8 cellular contexts compared by ENCODE assay signal in genomic region chr11:60887531-60887930, GRCh38. TPM values are rescaled to one million over a fixed set of nuclear protein-coding genes. Genes with fewer than 3 reads are reported as not detected.
DNase-seq lines count a peak whose midpoint lies in the region; ATAC-seq and TF ChIP-seq lines count a peak whose summit lies in the region.

No MANE protein-coding gene starts in this region.

- H3K79me1 ChIP-seq in mesenchymal stem cell (replicated peaks; ENCODE audit: low read length, poor library complexity, severe bottlenecking), result peaks cover 2% of the 10 kb centered on the region

- no peak overlapping the region for H2BK120ac ChIP-seq in mesenchymal stem cell (ENCODE audit: low read depth, low read length)

- no peak for ATAC-seq in HG03378 (IDR thresholded peaks at IDR 0.05; ENCODE audit: unreplicated experiment)
- no peak for ATAC-seq in HG02870 (IDR thresholded peaks at IDR 0.05; ENCODE audit: unreplicated experiment)

- H2BK5ac ChIP-seq in mesenchymal stem cell (ENCODE audit: low read depth, low read length, poor library complexity, severe bottlenecking), result no peak overlapping the region

- no peak overlapping the region for H3K9ac ChIP-seq in mesenchymal stem cell (ENCODE audit: low read length)

- H3K4me1 ChIP-seq in mesenchymal stem cell (ENCODE audit: control insufficient read depth, insufficient read depth, low read depth, low read length), result peaks cover 4% of the 10 kb centered on the region

- no peak overlapping the region for H3K4ac ChIP-seq in mesenchymal stem cell (ENCODE audit: low read depth in 1 of 2, low read length in 2 of 2)

- no peak overlapping the region for H2BK15ac ChIP-seq in mesenchymal stem cell (ENCODE audit: low read depth, poor library complexity, severe bottlenecking)

- no peak overlapping the region for H3K4me3 Mint-ChIP-seq in chondrocyte (ENCODE audit: unreplicated experiment)

- no peaks in the 10 kb centered on the region for H3K9me3 ChIP-seq in mesenchymal stem cell (ENCODE audit: control insufficient read depth, low read length)

- H3K4me3 ChIP-seq in mesenchymal stem cell (ENCODE audit: insufficient read depth in 1 of 2, low read depth in 1 of 2, low read length in 2 of 2), result no peak overlapping the region

- H3K14ac ChIP-seq in mesenchymal stem cell (ENCODE audit: low read length in 2 of 2), result no peak overlapping the region

- H4K91ac ChIP-seq in mesenchymal stem cell (ENCODE audit: low read length), result no peak overlapping the region

- peak; percentile 50 for TF ChIP-seq CTCF in 22Rv1 (IDR thresholded peaks at IDR 0.05)
- peak; percentile 80 for TF ChIP-seq CTCF in chondrocyte (IDR thresholded peaks at IDR 0.05)

- DNase-seq in ELF-1 (ENCODE audit: low read depth, low spot score), result peak; percentile 58
- DNase-seq in KG1 (lab: John Stamatoyannopoulos, UW), result peak; percentile 17
- DNase-seq in SHP77 treated with DMSO at 0.1 percent for 48 hours (lab: John Stamatoyannopoulos, UW), result peak; percentile 39
- DNase-seq in chondrocyte (ENCODE audit: low spot score), result no peak
- peak; percentile 63 for DNase-seq in mesenchymal stem cell

- H3K27ac ChIP-seq in 22Rv1 (no peak overlapping the region; the same call in 1 of the 2 replicates), mesenchymal stem cell (ENCODE audit: low read length, poor library complexity, severe bottlenecking) (no peak overlapping the region)

- H3K27me3 Mint-ChIP-seq in chondrocyte (ENCODE audit: low read depth), result no peaks in the 10 kb centered on the region

- H3K18ac ChIP-seq in mesenchymal stem cell (ENCODE audit: low read depth in 1 of 2, low read length in 2 of 2), result no peak overlapping the region

- H3K36me3 Mint-ChIP-seq in chondrocyte (ENCODE audit: low read depth), result peaks cover 14% of the 10 kb centered on the region

- peaks cover 19 to 25% of the 10 kb centered on the region in 2 experiments for H3K36me3 ChIP-seq in mesenchymal stem cell (ENCODE audit: control insufficient read depth in 1 of 2, insufficient read depth in 2 of 2, low read depth in 1 of 2, low read length in 2 of 2)

- H3K27me3 ChIP-seq in mesenchymal stem cell (ENCODE audit: control insufficient read depth in 1 of 2, insufficient read depth in 1 of 2, low read length in 2 of 2), result no peaks in the 10 kb centered on the region

- no peaks in the 10 kb centered on the region for H3K4me1 Mint-ChIP-seq in chondrocyte (ENCODE audit: low read depth)

- no peak overlapping the region for H2BK12ac ChIP-seq in mesenchymal stem cell (ENCODE audit: low read length in 2 of 2)

- no peak overlapping the region for H3K23ac ChIP-seq in mesenchymal stem cell (ENCODE audit: low read length in 2 of 2)

- no peak overlapping the region for H4K8ac ChIP-seq in mesenchymal stem cell (ENCODE audit: low read length)

- no peak overlapping the region for H2AK5ac ChIP-seq in mesenchymal stem cell (ENCODE audit: low read length, severe bottlenecking)

- H3K9me3 Mint-ChIP-seq in chondrocyte (ENCODE audit: low read depth), result no peaks in the 10 kb centered on the region

- WGBS in mesenchymal stem cell, result 76% methylated on average over 5 of the region's 5 CpGs

- H2AFZ ChIP-seq in mesenchymal stem cell (ENCODE audit: low read depth, low read length), result no peak overlapping the region

- H3K27ac Mint-ChIP-seq in chondrocyte (ENCODE audit: unreplicated experiment), result no peak overlapping the region

- no peak overlapping the region for H3K4me2 ChIP-seq in mesenchymal stem cell (ENCODE audit: low read length, poor library complexity, severe bottlenecking)

RNA-seq across cellular contexts. Expression of gene PRPF19, which starts 18.9 kb away (rescaled TPM):
- 48.4 to 51.3 TPM (median 48.6 TPM) in 3 replicates for total RNA-seq in chondrocyte
- 46.6 TPM for polyA plus RNA-seq in mesenchymal stem cell (2013, experiment 1 of 2)
- polyA plus RNA-seq in mesenchymal stem cell (2013, experiment 2 of 2), result 47.0 TPM

RNA-seq across cellular contexts. Expression of gene ZP1, which starts 20.2 kb away (rescaled TPM):
- total RNA-seq in chondrocyte, result 0.40 to 0.49 TPM in 2 of 3 replicates, not detected in the other
- polyA plus RNA-seq in mesenchymal stem cell (2013, experiment 1 of 2), result 0.44 TPM
- 0.42 TPM for polyA plus RNA-seq in mesenchymal stem cell (2013, experiment 2 of 2)

RNA-seq across cellular contexts. Expression of gene TMEM109, which starts 26.4 kb away (rescaled TPM):
- total RNA-seq in chondrocyte, result 97.0 to 124 TPM (median 104 TPM) in 3 replicates
- polyA plus RNA-seq in mesenchymal stem cell (2013, experiment 1 of 2), result 107 TPM
- polyA plus RNA-seq in mesenchymal stem cell (2013, experiment 2 of 2), result 104 TPM

RNA-seq across cellular contexts. Expression of gene PTGDR2, which starts 31.8 kb away (rescaled TPM):
- total RNA-seq in chondrocyte, result 0.12 TPM in 1 of 3 replicates, not detected in the others
- 0.36 TPM for polyA plus RNA-seq in mesenchymal stem cell (2013, experiment 1 of 2)
- polyA plus RNA-seq in mesenchymal stem cell (2013, experiment 2 of 2), result 0.37 TPM

RNA-seq across cellular contexts. Expression of gene TMEM132A, which starts 36.7 kb away (rescaled TPM):
- total RNA-seq in chondrocyte, result 41.3 to 72.0 TPM (median 69.8 TPM) in 3 replicates
- 84.4 TPM for polyA plus RNA-seq in mesenchymal stem cell (2013, experiment 1 of 2)
- 86.4 TPM for polyA plus RNA-seq in mesenchymal stem cell (2013, experiment 2 of 2)
